In genomic region chrX:37746268-37746931, GRCh38 we compare ENCODE assay signal across 9 cellular contexts.
DNase-seq lines count a peak whose midpoint lies in the region; ATAC-seq and TF ChIP-seq lines count a peak whose summit lies in the region.
"Had no signal": no experiment of that assay in that cellular context is flagged by ENCODE, and none has a peak within 500 bp of the region (broad histone marks: within the 10 kb centered on the region; RNA-seq: fewer than 3 reads in every experiment).

No MANE protein-coding gene starts in this region.

- in situ Hi-C loops in astrocyte of the spinal cord (cut with HindIII; ENCODE audit: low sequenced_read_pairs), result no loop called here

- peak; percentile 89 for ATAC-seq in GM18502 (IDR thresholded peaks at IDR 0.05; ENCODE audit: poor library complexity, unreplicated experiment)
- ATAC-seq in GM21529 (IDR thresholded peaks at IDR 0.05; ENCODE audit: unreplicated experiment), result peak; percentile 90

- H3K4me3 ChIP-seq in HL-60 (replicated peaks; ENCODE audit: insufficient read depth, low read length) (no peak overlapping the region), astrocyte of the spinal cord (ENCODE audit: low read depth, low read length) (no peak overlapping the region)
- H3K4me3 ChIP-seq: K562 had no signal

- peak overlapping the region; percentile 80 for H3K27ac ChIP-seq in HL-60 (replicated peaks)

- DNase-seq in HL-60 (ENCODE audit: low read depth in 1 of 2, low spot score in 1 of 2) (peak; percentile 90 to 92), astrocyte of the spinal cord (ENCODE audit: low read depth, low spot score) (peak; percentile 6), pons (ENCODE audit: low spot score) (no peak), NCI-H774 (lab: John Stamatoyannopoulos, UW) (no peak), middle frontal gyrus (ENCODE audit: extremely low spot score, low spot score) (no peak), DMS153 treated with DMSO at 0.1 percent for 48 hours (lab: John Stamatoyannopoulos, UW; ENCODE audit: unreplicated experiment) (no peak)

- no peak for TF ChIP-seq CTCF in HL-60 (IDR thresholded peaks at IDR 0.05; ENCODE audit: insufficient read depth, low read length)
- TF ChIP-seq CTCF in astrocyte of the spinal cord (IDR thresholded peaks at IDR 0.05; ENCODE audit: low read depth, low read length), result no peak

- H3K27me3 ChIP-seq in HL-60 (ENCODE audit: insufficient read depth, poor library complexity, severe bottlenecking), result no peaks in the 10 kb centered on the region

Comparison
In these comparisons a context has a peak if more than half of its experiments do, and no peak if none do; other contexts are left out.
1. DNase-seq: peak in HL-60 (2 of 2) and astrocyte of the spinal cord (single experiment); none in pons (single experiment), NCI-H774 (single experiment), middle frontal gyrus (single experiment) and DMS153 treated with DMSO at 0.1 percent for 48 hours (single experiment).